27 cellular contexts compared by ENCODE assay signal in genomic region chrX:853304-853703, GRCh38.
"Had no signal": no experiment of that assay in that cellular context is flagged by ENCODE, and none has a peak within 500 bp of the region (broad histone marks: within the 10 kb centered on the region; RNA-seq: fewer than 3 reads in every experiment).

No MANE protein-coding gene starts in this region.

- H3K27ac Mint-ChIP-seq: mesothelial cell of epicardium, naive B cell had no signal

- H3K4me1 ChIP-seq: esophagus squamous epithelium, gastrocnemius medialis, heart right ventricle, left lung, lower lobe of right lung had no signal

- DNase-seq: dermis blood vessel endothelial cell; dorsolateral prefrontal cortex; effector CD4-positive, alpha-beta T cell; effector memory CD4-positive, alpha-beta T cell; erythroblast; esophagus squamous epithelium; foreskin fibroblast; foreskin melanocyte; gastrocnemius medialis; glutamatergic neuron; heart right ventricle; hippocampal formation; left cardiac atrium; left lung; left ventricle myocardium superior; lower lobe of right lung; mesenchymal stem cell; mucosa of descending colon; naive B cell had no signal

- ATAC-seq: esophagus mucosa, gastrocnemius medialis, heart right ventricle, left cardiac atrium, left lung, left ventricle myocardium superior, lower lobe of right lung, mucosa of descending colon had no signal

- H3K27ac ChIP-seq: coronary artery, dorsolateral prefrontal cortex, epithelial cell of prostate, esophagus squamous epithelium, gastrocnemius medialis, heart right ventricle, left lung, lower lobe of right lung had no signal

- H3K36me3 ChIP-seq: esophagus squamous epithelium, gastrocnemius medialis, heart right ventricle, left lung, lower lobe of right lung had no signal

- H3K36me3 Mint-ChIP-seq: mesothelial cell of epicardium had no signal

- H3K4me3 ChIP-seq: coronary artery, dorsolateral prefrontal cortex, esophagus squamous epithelium, gastrocnemius medialis, heart right ventricle, left lung, lower lobe of right lung, mucosa of descending colon had no signal

- FAIRE-seq: colon, endometrium, islet of Langerhans, keratinocyte had no signal

- H3K9me3 ChIP-seq: esophagus squamous epithelium, gastrocnemius medialis, left lung, lower lobe of right lung had no signal

- H3K4me3 Mint-ChIP-seq: mesothelial cell of epicardium, naive B cell had no signal

- H3K27me3 ChIP-seq: esophagus squamous epithelium, gastrocnemius medialis had no signal
